In genomic region chr17:81034779-81035388, GRCh38 we compare ENCODE assay signal across 7 cellular contexts. TPM values are rescaled to one million over a fixed set of nuclear protein-coding genes. Genes with fewer than 3 reads are reported as not detected.
DNase-seq lines count a peak whose midpoint lies in the region; ATAC-seq, FAIRE-seq and TF ChIP-seq lines count a peak whose summit lies in the region.

Gene BAIAP2 (plus strand): TSS chr17:81035151. CDS start chr17:81035255, 104 bp downstream.

- H3K4me1 Mint-ChIP-seq in activated B cell treated with CpG ODN at 0.5 μM for 24 hours (peaks cover 12% of the 10 kb centered on the region), immature natural killer cell (peaks cover 17 to 21% of the 10 kb centered on the region in 2 donors)

- H3K4me3 ChIP-seq in cardiac fibroblast (replicated peaks in 1 of 2; ENCODE audit: low read depth in 2 of 2, low read length in 2 of 2) (peak within 1 kb of the TSS; percentile 71 to 75), small intestine (ENCODE audit: low read depth in 1 of 2, low read length in 2 of 2) (peak within 1 kb of the TSS; percentile 64 to 74)

- H3K27ac Mint-ChIP-seq in activated B cell treated with CpG ODN at 0.5 μM for 24 hours (peak within 1 kb of the TSS; percentile 69), immature natural killer cell (peak within 1 kb of the TSS in 5 of 6 donors; percentile 63 to 89 (median 84))

- no peaks in the 10 kb centered on the region for H3K9me3 ChIP-seq in small intestine (ENCODE audit: control insufficient read depth, low read depth)

- no peaks in the 10 kb centered on the region for H3K27me3 ChIP-seq in small intestine (ENCODE audit: control insufficient read depth in 2 of 2, insufficient read depth in 2 of 2, low read length in 2 of 2)

- ATAC-seq in GM18511 (IDR thresholded peaks at IDR 0.05; ENCODE audit: unreplicated experiment), result peak; percentile 67
- ATAC-seq in HG03097 (IDR thresholded peaks at IDR 0.05; ENCODE audit: low FRiP score, unreplicated experiment), result peak; percentile 54
- peak; percentile 88 for ATAC-seq in activated B cell treated with CpG ODN at 0.5 μM for 24 hours (ENCODE audit: low read depth)

- H3K4me1 ChIP-seq in small intestine (ENCODE audit: control insufficient read depth in 2 of 2, insufficient read depth in 1 of 2, low read depth in 1 of 2, low read length in 1 of 2), result no peaks in the 10 kb centered on the region

- WGBS in small intestine, 3 donors, result 1% methylated on average over 20 to 76 of the region's 76 CpGs

- H3K27me3 Mint-ChIP-seq in activated B cell treated with CpG ODN at 0.5 μM for 24 hours, result peaks cover 40% of the 10 kb centered on the region
- H3K27me3 Mint-ChIP-seq in immature natural killer cell (ENCODE audit: low read depth in 3 of 3), result peaks cover 9 to 22% (median 14%) of the 10 kb centered on the region in 3 donors

- H3K36me3 Mint-ChIP-seq in activated B cell treated with CpG ODN at 0.5 μM for 24 hours (ENCODE audit: low read depth) (no peaks in the 10 kb centered on the region), immature natural killer cell (no peaks in the 10 kb centered on the region)

- TF ChIP-seq CTCF in activated B cell treated with CpG ODN at 0.5 μM for 24 hours (IDR thresholded peaks at IDR 0.05) (no peak), cardiac fibroblast (IDR thresholded peaks at IDR 0.05; ENCODE audit: low read depth, low read length) (no peak)

- peak within 1 kb of the TSS; percentile 88 for H3K4me3 Mint-ChIP-seq in activated B cell treated with CpG ODN at 0.5 μM for 24 hours
- H3K4me3 Mint-ChIP-seq in immature natural killer cell, result peak within 1 kb of the TSS; percentile 90 to 97 (median 91)

- no peak for FAIRE-seq in small intestine (lab: Jason Lieb, UNC)

- H3K27ac ChIP-seq in small intestine (ENCODE audit: low read depth in 1 of 2, low read length in 1 of 2), result peak within 1 kb of the TSS in 1 of 2 donors; percentile 42

- DNase-seq in NCI-H2171 (lab: John Stamatoyannopoulos, UW) (peak; percentile 97), activated B cell treated with CpG ODN at 0.5 μM for 24 hours (peak; percentile 91), cardiac fibroblast (ENCODE audit: low read depth in 2 of 2) (peak; percentile 93 to 97), immature natural killer cell (peak; percentile 90 to 95 (median 93)), small intestine (peak; percentile 91)

- H3K9me3 Mint-ChIP-seq in activated B cell treated with CpG ODN at 0.5 μM for 24 hours (no peaks in the 10 kb centered on the region), immature natural killer cell (no peaks in the 10 kb centered on the region)

- CTCF ChIA-PET in activated B cell treated with CpG ODN at 0.5 μM for 24 hours (lab: Charles Lee), result interaction anchor here (0.6 kb wide), 1 partner anchor 11 kb away, joined by 3 read pairs; no protein-coding TSS in a partner anchor

- H3K36me3 ChIP-seq in small intestine (ENCODE audit: control insufficient read depth in 2 of 2, insufficient read depth in 2 of 2, low read length in 2 of 2), result no peaks in the 10 kb centered on the region

- POLR2A ChIA-PET in activated B cell treated with CpG ODN at 0.5 μM for 24 hours (lab: Charles Lee), result interaction anchor here (1.4 kb wide), 1 partner anchor 580 kb away, joined by 4 read pairs; no protein-coding TSS in a partner anchor

- intact Hi-C loops in activated B cell treated with CpG ODN at 0.5 μM for 24 hours (cut with micrococcal nuclease), result loop anchor here (1.0 to 2.0 kb wide), 5 partner anchors 46 to 934 kb away; partner anchors contain the start of genes ENDOV, GAA, NDUFAF8 and TEPSIN

RNA-seq across cellular contexts. Expression of gene BAIAP2, which starts in this region (rescaled TPM):
- total RNA-seq in activated B cell treated with CpG ODN at 0.5 μM for 24 hours, result 5.3 and 6.8 TPM in 2 replicates
- polyA plus RNA-seq in immature natural killer cell (1 to 10 TPM; 1.1 to 5.1 (median 4.7) TPM), small intestine (10 to 100 TPM in 1 of 3 donors, 1 to 10 TPM in 2; 1.8 to 14.5 (median 3.8) TPM)
